25 cellular contexts compared by ENCODE assay signal in the genomic region with DNA sequence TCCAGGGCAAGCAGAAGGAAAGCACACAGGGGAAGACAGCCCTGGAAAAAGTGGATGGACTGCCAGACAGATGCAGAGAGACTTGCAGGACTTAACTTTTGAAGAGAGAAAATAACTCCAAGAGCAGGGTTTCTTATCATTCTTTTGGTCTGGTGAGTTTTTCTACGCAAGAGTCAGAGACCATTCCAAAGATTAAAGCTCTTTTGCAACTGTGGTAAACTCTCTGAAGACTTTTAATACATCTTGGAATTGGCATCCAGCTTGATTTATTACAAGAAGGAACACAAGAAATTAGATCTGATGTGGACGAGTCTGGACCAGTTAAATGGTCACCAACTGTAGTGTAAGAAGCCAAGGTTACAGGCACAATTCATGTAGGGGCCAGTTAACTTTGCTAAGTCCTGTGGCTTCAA.
A peak's percentile ranks its signal among the peaks of the same experiment; 100 is the strongest.
DNase-seq lines count a peak whose midpoint lies in the region; ATAC-seq, FAIRE-seq and TF ChIP-seq lines count a peak whose summit lies in the region.
"Had no signal": no experiment of that assay in that cellular context is flagged by ENCODE, and none has a peak within 500 bp of the region (broad histone marks: within the 10 kb centered on the region; RNA-seq: fewer than 3 reads in every experiment).

No MANE protein-coding gene starts in this region.

- FAIRE-seq in HepG2 (lab: Jason Lieb, UNC): no peak
- FAIRE-seq: islet of Langerhans had no signal

- no peaks in the 10 kb centered on the region for H4K20me1 ChIP-seq in HepG2 (ENCODE audit: insufficient read depth, low read length)

- in situ Hi-C loops in HepG2 (cut with HindIII; ENCODE audit: extremely low pct_ligation_motif_present, low pct_unique_long_range_greater_than_20kb): no loop called here

- intact Hi-C loops in prostate gland (cut with DNase I): loop anchor here (10.0 kb wide), 1 partner anchor 148 kb away; no protein-coding TSS in a partner anchor
- intact Hi-C loops in HepG2 (cut with micrococcal nuclease; ENCODE audit: unreplicated experiment): no loop called here

- H3K4me2 ChIP-seq in HepG2 (ENCODE audit: low read depth, low read length): no peak overlapping the region

- TF ChIP-seq POLR2A in prostate gland (IDR thresholded peaks at IDR 0.05) (no peak), HepG2 (IDR thresholded peaks at IDR 0.05; ENCODE audit: insufficient read depth in 1 of 2, low read depth in 2 of 2, low read length in 2 of 2) (no peak)

- H3K9me3 ChIP-seq in prostate gland (no peaks in the 10 kb centered on the region), HepG2 (ENCODE audit: low read length) (no peaks in the 10 kb centered on the region)
- H3K9me3 ChIP-seq: Peyer's patch, upper lobe of right lung had no signal

- no TSS peak for BruUV-seq in HepG2 (replicated peaks; lab: Mats Ljungman, UMichigan)

- no peaks in the 10 kb centered on the region for H3K79me2 ChIP-seq in HepG2 (ENCODE audit: insufficient read depth, low read length)

- no peak for TF ChIP-seq RAD21 in HepG2 (CRISPR knock-in tag; IDR thresholded peaks at IDR 0.05)

- H3K9ac ChIP-seq in HepG2 (ENCODE audit: insufficient read depth, low read depth, low read length): no peak overlapping the region

- H3K27me3 ChIP-seq in prostate gland (replicated peaks; ENCODE audit: insufficient read depth) (no peaks in the 10 kb centered on the region), HepG2 (ENCODE audit: control insufficient read depth in 1 of 2, insufficient read depth in 2 of 2, low read length in 2 of 2) (no peaks in the 10 kb centered on the region)
- H3K27me3 ChIP-seq: foreskin keratinocyte, Peyer's patch, upper lobe of right lung had no signal

- H3K4me3 ChIP-seq in prostate gland: no peak overlapping the region
- H3K4me3 ChIP-seq in HepG2 (replicated peaks in 1 of 3; ENCODE audit: insufficient read depth in 1 of 3, low read depth in 2 of 3, low read length in 3 of 3): no peak overlapping the region
- H3K4me3 ChIP-seq: Peyer's patch, upper lobe of right lung had no signal

- TF ChIP-seq CTCF in prostate gland (IDR thresholded peaks at IDR 0.05) (no peak), HepG2 (CRISPR knock-in tag; IDR thresholded peaks at IDR 0.05) (no peak)

- no peak overlapping the region for H2AFZ ChIP-seq in HepG2 (ENCODE audit: low read length)

- POLR2A ChIA-PET in HepG2 (lab: Yijun Ruan, JAX): no interaction called here

- ATAC-seq in HepG2: no peak
- ATAC-seq: activated CD8-positive, alpha-beta memory T cell treated with anti-CD3 and anti-CD28 coated beads, Interleukin-2, amount 10 ng/mL, durations not matched to agents 7 days and 5 days; foreskin keratinocyte; T-helper 17 cell; upper lobe of right lung had no signal

- H3K4me1 ChIP-seq in prostate gland (replicated peaks): no peaks in the 10 kb centered on the region
- no peaks in the 10 kb centered on the region for H3K4me1 ChIP-seq in HepG2 (ENCODE audit: insufficient read depth, low read length)
- H3K4me1 ChIP-seq: Peyer's patch had no signal

- 35% methylated on average over 2 of the region's 2 CpGs for WGBS in prostate gland
- 27% methylated on average over 2 of the region's 2 CpGs for WGBS in HepG2 (ENCODE audit: low lambda C conversion rate)

- H3K36me3 ChIP-seq in prostate gland (no peaks in the 10 kb centered on the region), HepG2 (replicated peaks in 1 of 2; ENCODE audit: control insufficient read depth in 1 of 2, insufficient read depth in 2 of 2, low read length in 2 of 2) (no peaks in the 10 kb centered on the region)
- H3K36me3 ChIP-seq: upper lobe of right lung had no signal

- DNase-seq in EH (ENCODE audit: low read depth) (peak; percentile 44), amniotic epithelial cell (ENCODE audit: low read depth) (peak; percentile 94), fibroblast of peridontal ligament (ENCODE audit: extremely low read depth) (peak; percentile 93), prostate gland (ENCODE audit: low spot score) (peak; percentile 10), GOT3 (lab: John Stamatoyannopoulos, UW) (no peak), GDM1 (lab: John Stamatoyannopoulos, UW) (no peak), HepG2 (ENCODE audit: low spot score) (no peak), NCI-H526 (lab: John Stamatoyannopoulos, UW) (no peak)
- DNase-seq: activated CD4-positive, alpha-beta T cell treated with anti-CD3 and anti-CD28 coated beads, Interleukin-2, amount 10 ng/mL, durations not matched to agents 24 days and 14 days; activated CD8-positive, alpha-beta memory T cell treated with anti-CD3 and anti-CD28 coated beads, Interleukin-2, amount 10 ng/mL, durations not matched to agents 7 days and 5 days; CD4-positive, CD25-positive, alpha-beta regulatory T cell; dermis blood vessel endothelial cell; foreskin keratinocyte; H7; hippocampal formation; NCI-H1417; NCI-H2107; NCI-H510A treated with DMSO at 0.1 percent for 48 hours; NK-92 treated with Interleukin-12 subunit alpha and Interleukin-12 subunit beta, amount 100 ng/mL, for 24 hours; Peyer's patch; stimulated activated CD8-positive, alpha-beta memory T cell treated with anti-CD3 and anti-CD28 coated beads, Interleukin-4, amount 100 ng/mL, for 48 hours; T-helper 17 cell; upper lobe of right lung had no signal

- TF ChIP-seq EP300 in HepG2 (IDR thresholded peaks at IDR 0.05; ENCODE audit: low read depth in 2 of 2, low read length in 2 of 2): no peak
- no peak for TF ChIP-seq EP300 in HepG2 (CRISPR knock-in tag; IDR thresholded peaks at IDR 0.05; ENCODE audit: borderline replicate concordance)

- CTCF ChIA-PET in HepG2 (lab: Yijun Ruan, JAX; ENCODE audit: low intra/inter-chr PET ratio, low total read pairs): no interaction called here

- H3K27ac ChIP-seq in prostate gland: no peak overlapping the region
- H3K27ac ChIP-seq in HepG2 (ENCODE audit: extremely low read length, insufficient read depth, low read length): no peak overlapping the region
- H3K27ac ChIP-seq: foreskin keratinocyte, HL-60, Peyer's patch, upper lobe of right lung had no signal

TF ChIP-seq in HepG2, 621 proteins besides CTCF, POLR2A, EP300 and RAD21:
- TF ChIP-seq POLR2G (IDR thresholded peaks at IDR 0.05; ENCODE audit: low read depth, low read length) (no peak), ZNF879 (CRISPR knock-in tag; IDR thresholded peaks at IDR 0.05) (no peak), ZBTB20 (CRISPR knock-in tag; IDR thresholded peaks at IDR 0.05; ENCODE audit: borderline replicate concordance, low read depth) (no peak), ZNF749 (CRISPR knock-in tag; IDR thresholded peaks at IDR 0.05; ENCODE audit: borderline replicate concordance) (no peak)
- TF ChIP-seq, protein P1, sequence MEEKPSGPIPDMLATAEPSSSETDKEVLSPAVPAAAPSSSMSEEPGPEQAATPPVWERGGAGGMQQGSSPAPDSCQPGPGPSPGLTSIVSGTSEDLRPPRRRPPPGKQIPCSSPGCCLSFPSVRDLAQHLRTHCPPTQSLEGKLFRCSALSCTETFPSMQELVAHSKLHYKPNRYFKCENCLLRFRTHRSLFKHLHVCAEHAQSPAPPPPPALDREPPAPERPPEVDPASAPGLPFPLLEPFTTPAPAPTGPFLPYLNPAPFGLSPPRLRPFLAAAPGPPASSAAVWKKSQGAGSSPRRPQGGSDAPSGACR (CRISPR knock-in tag; IDR thresholded peaks at IDR 0.05): no peak
- TF ChIP-seq, protein P2, sequence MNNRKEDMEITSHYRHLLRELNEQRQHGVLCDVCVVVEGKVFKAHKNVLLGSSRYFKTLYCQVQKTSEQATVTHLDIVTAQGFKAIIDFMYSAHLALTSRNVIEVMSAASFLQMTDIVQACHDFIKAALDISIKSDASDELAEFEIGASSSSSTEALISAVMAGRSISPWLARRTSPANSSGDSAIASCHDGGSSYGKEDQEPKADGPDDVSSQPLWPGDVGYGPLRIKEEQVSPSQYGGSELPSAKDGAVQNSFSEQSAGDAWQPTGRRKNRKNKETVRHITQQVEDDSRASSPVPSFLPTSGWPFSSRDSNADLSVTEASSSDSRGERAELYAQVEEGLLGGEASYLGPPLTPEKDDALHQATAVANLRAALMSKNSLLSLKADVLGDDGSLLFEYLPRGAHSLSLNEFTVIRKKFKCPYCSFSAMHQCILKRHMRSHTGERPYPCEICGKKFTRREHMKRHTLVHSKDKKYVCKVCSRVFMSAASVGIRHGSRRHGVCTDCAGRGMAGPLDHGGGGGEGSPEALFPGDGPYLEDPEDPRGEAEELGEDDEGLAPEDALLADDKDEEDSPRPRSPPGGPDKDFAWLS (CRISPR knock-in tag; IDR thresholded peaks at IDR 0.05; ENCODE audit: borderline replicate concordance): no peak

Comparison
In these comparisons a context has a peak if more than half of its experiments do, and no peak if none do; other contexts are left out.
1. DNase-seq: peak in EH (single experiment), amniotic epithelial cell (single experiment), fibroblast of peridontal ligament (single experiment) and prostate gland (single experiment); none in GOT3 (single experiment), GDM1 (single experiment), HepG2 (single experiment) and NCI-H526 (0 of 2).